In genomic region chr1:94265011-94265422, GRCh38 we compare ENCODE assay signal across 2 cellular contexts.
TF ChIP-seq lines count a peak whose summit lies in the region.

No MANE protein-coding gene starts in this region.

TF ChIP-seq in IMR-90, 13 proteins besides CTCF, POLR2A, EP300 and RAD21:
- TF ChIP-seq RFX5 (IDR thresholded peaks at IDR 0.05; ENCODE audit: low read depth, low read length) = no peak
- TF ChIP-seq SMC3 (IDR thresholded peaks at IDR 0.05; ENCODE audit: low read depth, low read length) = no peak
- TF ChIP-seq RCOR1 (IDR thresholded peaks at IDR 0.05; ENCODE audit: insufficient replicate concordance, low read length) = no peak
- TF ChIP-seq ELK1 (IDR thresholded peaks at IDR 0.05; ENCODE audit: borderline replicate concordance, low read depth, low read length) = no peak
- no peak for TF ChIP-seq MXI1 (IDR thresholded peaks at IDR 0.05; ENCODE audit: borderline replicate concordance, low read depth, low read length)
- TF ChIP-seq CEBPB (IDR thresholded peaks at IDR 0.05; ENCODE audit: low read depth, low read length) = no peak
- no peak for TF ChIP-seq FOS (IDR thresholded peaks at IDR 0.05; ENCODE audit: low read depth, low read length)
- TF ChIP-seq MAZ (IDR thresholded peaks at IDR 0.05; ENCODE audit: borderline replicate concordance, low read depth, low read length) = no peak
- TF ChIP-seq USF2 (IDR thresholded peaks at IDR 0.05; ENCODE audit: low read depth, low read length) = no peak
- TF ChIP-seq MAFK (IDR thresholded peaks at IDR 0.05; ENCODE audit: low read depth, low read length) = no peak
- no peak for TF ChIP-seq CHD1 (IDR thresholded peaks at IDR 0.05; ENCODE audit: low read depth, low read length)

TF ChIP-seq in SK-N-SH, 30 proteins besides CTCF, POLR2A, EP300 and RAD21:
- TF ChIP-seq YY1 (IDR thresholded peaks at IDR 0.05; ENCODE audit: low read depth) = peak; percentile 48; the same call in 1 of the 2 replicates
- TF ChIP-seq RCOR1 (IDR thresholded peaks at IDR 0.05; ENCODE audit: low read length) = no peak
- TF ChIP-seq ZBTB33 (IDR thresholded peaks at IDR 0.05; ENCODE audit: borderline replicate concordance, low read depth) = 0 out of 2 replicates have a peak, but pooled peaks have one; percentile 34
- 0 out of 2 replicates have a peak, but pooled peaks have one; percentile 19 for TF ChIP-seq USF1 (IDR thresholded peaks at IDR 0.05; ENCODE audit: borderline replicate concordance, low read depth)
- TF ChIP-seq MEF2A (IDR thresholded peaks at IDR 0.05; ENCODE audit: borderline replicate concordance, low read depth) = no peak
- no peak for TF ChIP-seq TAF1 (IDR thresholded peaks at IDR 0.05; ENCODE audit: borderline replicate concordance, low read depth, low read length)
- peak; percentile 97 for TF ChIP-seq RXRA (IDR thresholded peaks at IDR 0.05; ENCODE audit: borderline replicate concordance, low read depth)
- no peak for TF ChIP-seq CHD2 (IDR thresholded peaks at IDR 0.05; ENCODE audit: low read length, partially characterized antibody)
- TF ChIP-seq FOSL2 (IDR thresholded peaks at IDR 0.05; ENCODE audit: borderline replicate concordance, low read depth) = peak; percentile 11; the same call in 1 of the 2 replicates
- TF ChIP-seq TEAD4 (IDR thresholded peaks at IDR 0.05; ENCODE audit: borderline replicate concordance, insufficient read depth) = peak; percentile 81; the same call in 1 of the 2 replicates
- TF ChIP-seq MAX (IDR thresholded peaks at IDR 0.05; ENCODE audit: low read depth) = peak; percentile 57; the same call in 1 of the 2 replicates
- TF ChIP-seq PBX3 (IDR thresholded peaks at IDR 0.05) = peak; percentile 63
- peak; percentile 94 for TF ChIP-seq NFIC (IDR thresholded peaks at IDR 0.05; ENCODE audit: borderline replicate concordance)
- peak; percentile 90 for TF ChIP-seq TCF12 (IDR thresholded peaks at IDR 0.05)
